In genomic region chr13:27158335-27158734, GRCh38 we compare ENCODE assay signal across 32 cellular contexts.
"Had no signal": no experiment of that assay in that cellular context is flagged by ENCODE, and none has a peak within 500 bp of the region (broad histone marks: within the 10 kb centered on the region; RNA-seq: fewer than 3 reads in every experiment).

No MANE protein-coding gene starts in this region.

- H3K27ac Mint-ChIP-seq: mesothelial cell of epicardium, type B pancreatic cell had no signal

- H3K4me3 ChIP-seq: adrenal gland, body of pancreas, colonic mucosa, gastrocnemius medialis, hepatocyte, psoas muscle, sigmoid colon, smooth muscle cell, thoracic aorta, uterus had no signal

- H3K27ac ChIP-seq: adrenal gland, body of pancreas, colonic mucosa, gastrocnemius medialis, hepatocyte, parathyroid adenoma, psoas muscle, thoracic aorta, uterus had no signal

- H3K4me3 Mint-ChIP-seq: activated naive CD8-positive, alpha-beta T cell; mesothelial cell of epicardium; naive B cell; neural crest cell; type B pancreatic cell had no signal

- H2AFZ ChIP-seq: hepatocyte, parathyroid adenoma had no signal

- H3K27me3 ChIP-seq: adrenal gland, body of pancreas, colonic mucosa, gastrocnemius medialis, hepatocyte, sigmoid colon, uterus had no signal

- DNase-seq: activated CD4-positive, alpha-beta T cell treated with anti-CD3 and anti-CD28 coated beads for 4 hours; activated CD4-positive, alpha-beta T cell treated with anti-CD3 and anti-CD28 coated beads, Interleukin-2, amount 50 U/mL, for 48 hours; activated CD4-positive, CD25-positive, alpha-beta regulatory T cell; activated CD8-positive, alpha-beta memory T cell treated with anti-CD3 and anti-CD28 coated beads, Interleukin-2, amount 50 U/mL, for 48 hours; activated effector memory CD4-positive, alpha-beta T cell treated with Interleukin-2 at 50 U/mL for 16 hours; activated naive CD4-positive, alpha-beta T cell treated with Interleukin-2 at 50 U/mL for 16 hours; adrenal gland; aorta; body of pancreas; cerebellar nuclear complex; colonic mucosa; effector CD8-positive, alpha-beta T cell; gastrocnemius medialis; kidney; left colon; mammary epithelial cell; naive B cell; occipital lobe; psoas muscle; sigmoid colon; stimulated activated CD4-positive, alpha-beta T cell treated with anti-CD3 and anti-CD28 coated beads, Interleukin-1b, Interleukin-23, amount 100 ng/mL, for 48 hours; stimulated activated CD4-positive, alpha-beta T cell treated with anti-CD3 and anti-CD28 coated beads, Interleukin-4, amount 100 ng/mL, for 4 hours; stimulated activated naive CD4-positive, alpha-beta T cell; uterus had no signal

- H3K36me3 ChIP-seq: adrenal gland, colonic mucosa, gastrocnemius medialis, sigmoid colon, thoracic aorta, uterus had no signal

- ATAC-seq: body of pancreas, gastrocnemius medialis, left colon, psoas muscle had no signal

- H3K4me1 ChIP-seq: parathyroid adenoma, uterus had no signal

- H3K4me2 ChIP-seq: hepatocyte, smooth muscle cell had no signal

- H3K27me3 Mint-ChIP-seq: activated naive CD8-positive, alpha-beta T cell; naive B cell; type B pancreatic cell had no signal

- H3K9me3 ChIP-seq: body of pancreas, colonic mucosa, gastrocnemius medialis, sigmoid colon, uterus had no signal
